In genomic region chr2:66587216-66587615, GRCh38 we compare ENCODE assay signal across 11 cellular contexts.
DNase-seq lines count a peak whose midpoint lies in the region; TF ChIP-seq lines count a peak whose summit lies in the region.
"Had no signal": no experiment of that assay in that cellular context is flagged by ENCODE, and none has a peak within 500 bp of the region (broad histone marks: within the 10 kb centered on the region; RNA-seq: fewer than 3 reads in every experiment).

No MANE protein-coding gene starts in this region.

- intact Hi-C loops in activated CD4-positive, alpha-beta T cell treated with anti-CD3 and anti-CD28 coated beads, Interleukin-2, amount 10 ng/mL, durations not matched to agents 24 days and 14 days (cut with micrococcal nuclease): no loop called here
- intact Hi-C loops in cardiac septum (cut with DNase I): loop anchor here (10.0 kb wide), 1 partner anchor 888 kb away; no protein-coding TSS in a partner anchor

- H3K4me3 Mint-ChIP-seq in type B pancreatic cell: no peak overlapping the region
- no peak overlapping the region for H3K4me3 Mint-ChIP-seq in activated CD4-positive, alpha-beta T cell treated with anti-CD3 and anti-CD28 coated beads, Interleukin-2, amount 10 ng/mL, durations not matched to agents 24 days and 14 days
- H3K4me3 Mint-ChIP-seq: B cell; T-helper 1 cell treated with Interleukin-12 subunit alpha and Interleukin-12 subunit beta and Interleukin-4 antibody, amounts not matched to agents 30 μg/mL and 1 μg/mL, for 36 hours had no signal

- DNase-seq in NCI-H748 (lab: John Stamatoyannopoulos, UW; ENCODE audit: unreplicated experiment) (peak; percentile 54), NCI-H748 treated with DMSO at 0.1 percent for 48 hours (lab: John Stamatoyannopoulos, UW) (no peak), NCI-H82 treated with DMSO at 0.1 percent for 48 hours (lab: John Stamatoyannopoulos, UW; ENCODE audit: unreplicated experiment) (peak; percentile 39), epithelial cell of proximal tubule (ENCODE audit: low read depth) (no peak), type B pancreatic cell (ENCODE audit: extremely low spot score, unreplicated experiment) (no peak), NCI-H1417 treated with DMSO at 0.1 percent for 48 hours (lab: John Stamatoyannopoulos, UW) (no peak), cardiac septum (ENCODE audit: low spot score) (no peak)
- no peak for DNase-seq in activated CD4-positive, alpha-beta T cell treated with anti-CD3 and anti-CD28 coated beads, Interleukin-2, amount 10 ng/mL, durations not matched to agents 24 days and 14 days
- DNase-seq: stimulated activated naive CD4-positive, alpha-beta T cell had no signal

- H3K27me3 Mint-ChIP-seq in type B pancreatic cell: no peaks in the 10 kb centered on the region
- H3K27me3 Mint-ChIP-seq in activated CD4-positive, alpha-beta T cell treated with anti-CD3 and anti-CD28 coated beads, Interleukin-2, amount 10 ng/mL, durations not matched to agents 24 days and 14 days: peaks cover 5% of the 10 kb centered on the region

- no peaks in the 10 kb centered on the region for H3K9me3 Mint-ChIP-seq in type B pancreatic cell
- H3K9me3 Mint-ChIP-seq in activated CD4-positive, alpha-beta T cell treated with anti-CD3 and anti-CD28 coated beads, Interleukin-2, amount 10 ng/mL, durations not matched to agents 24 days and 14 days: no peaks in the 10 kb centered on the region
- H3K9me3 Mint-ChIP-seq: T-helper 1 cell treated with Interleukin-12 subunit alpha and Interleukin-12 subunit beta and Interleukin-4 antibody, amounts not matched to agents 30 μg/mL and 1 μg/mL, for 36 hours had no signal

- peaks cover 5% of the 10 kb centered on the region for H3K4me1 Mint-ChIP-seq in type B pancreatic cell (ENCODE audit: unreplicated experiment)
- no peaks in the 10 kb centered on the region for H3K4me1 Mint-ChIP-seq in activated CD4-positive, alpha-beta T cell treated with anti-CD3 and anti-CD28 coated beads, Interleukin-2, amount 10 ng/mL, durations not matched to agents 24 days and 14 days
- H3K4me1 Mint-ChIP-seq: B cell had no signal

- no peak overlapping the region for H3K4me3 ChIP-seq in epithelial cell of proximal tubule (ENCODE audit: low read depth, low read length)

- TF ChIP-seq CTCF in epithelial cell of proximal tubule (conservative IDR thresholded peaks at IDR 0.05; ENCODE audit: low read depth, low read length): peak; percentile 50
- peak; percentile 44 for TF ChIP-seq CTCF in type B pancreatic cell (conservative IDR thresholded peaks at IDR 0.05)

- H3K27ac Mint-ChIP-seq in type B pancreatic cell: no peak overlapping the region
- no peak overlapping the region for H3K27ac Mint-ChIP-seq in activated CD4-positive, alpha-beta T cell treated with anti-CD3 and anti-CD28 coated beads, Interleukin-2, amount 10 ng/mL, durations not matched to agents 24 days and 14 days
- H3K27ac Mint-ChIP-seq: B cell; T-helper 1 cell treated with Interleukin-12 subunit alpha and Interleukin-12 subunit beta and Interleukin-4 antibody, amounts not matched to agents 30 μg/mL and 1 μg/mL, for 36 hours had no signal

- peaks cover 3% of the 10 kb centered on the region for H3K36me3 Mint-ChIP-seq in type B pancreatic cell
- H3K36me3 Mint-ChIP-seq in activated CD4-positive, alpha-beta T cell treated with anti-CD3 and anti-CD28 coated beads, Interleukin-2, amount 10 ng/mL, durations not matched to agents 24 days and 14 days (ENCODE audit: low read depth): no peaks in the 10 kb centered on the region

Comparison
In these comparisons a context has a peak if more than half of its experiments do, and no peak if none do; other contexts are left out.
1. DNase-seq: peak in NCI-H748 (single experiment) and NCI-H82 treated with DMSO at 0.1 percent for 48 hours (single experiment); none in NCI-H748 treated with DMSO at 0.1 percent for 48 hours (single experiment), epithelial cell of proximal tubule (single experiment), type B pancreatic cell (single experiment), NCI-H1417 treated with DMSO at 0.1 percent for 48 hours (single experiment), activated CD4-positive, alpha-beta T cell treated with anti-CD3 and anti-CD28 coated beads, Interleukin-2, amount 10 ng/mL, durations not matched to agents 24 days and 14 days (single experiment) and cardiac septum (single experiment).